Comparison of ENCODE assay signal across 1 cellular context in the genomic region with DNA sequence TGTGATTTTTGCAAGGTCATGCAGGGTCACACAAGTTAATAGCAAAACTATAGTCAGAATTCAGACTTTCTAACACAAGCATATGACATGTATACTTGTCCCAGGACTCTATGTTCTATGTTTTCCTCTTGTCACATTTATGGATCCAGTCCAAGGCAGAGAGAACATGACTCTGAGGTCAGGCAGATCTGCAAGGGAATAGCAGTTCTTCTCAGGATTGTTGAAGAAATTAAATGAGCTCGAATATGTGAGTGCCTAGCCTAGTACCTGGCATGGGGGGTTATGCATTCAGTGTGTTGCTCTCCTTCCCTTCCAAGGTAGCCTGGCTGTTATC.
TF ChIP-seq lines count a peak whose summit lies in the region.

No MANE protein-coding gene starts in this region.

TF ChIP-seq in HCT116, 20 proteins besides CTCF, POLR2A, EP300 and RAD21:
- TF ChIP-seq FOSL1 (IDR thresholded peaks at IDR 0.05; ENCODE audit: low read depth): no peak
- TF ChIP-seq, protein P1, sequence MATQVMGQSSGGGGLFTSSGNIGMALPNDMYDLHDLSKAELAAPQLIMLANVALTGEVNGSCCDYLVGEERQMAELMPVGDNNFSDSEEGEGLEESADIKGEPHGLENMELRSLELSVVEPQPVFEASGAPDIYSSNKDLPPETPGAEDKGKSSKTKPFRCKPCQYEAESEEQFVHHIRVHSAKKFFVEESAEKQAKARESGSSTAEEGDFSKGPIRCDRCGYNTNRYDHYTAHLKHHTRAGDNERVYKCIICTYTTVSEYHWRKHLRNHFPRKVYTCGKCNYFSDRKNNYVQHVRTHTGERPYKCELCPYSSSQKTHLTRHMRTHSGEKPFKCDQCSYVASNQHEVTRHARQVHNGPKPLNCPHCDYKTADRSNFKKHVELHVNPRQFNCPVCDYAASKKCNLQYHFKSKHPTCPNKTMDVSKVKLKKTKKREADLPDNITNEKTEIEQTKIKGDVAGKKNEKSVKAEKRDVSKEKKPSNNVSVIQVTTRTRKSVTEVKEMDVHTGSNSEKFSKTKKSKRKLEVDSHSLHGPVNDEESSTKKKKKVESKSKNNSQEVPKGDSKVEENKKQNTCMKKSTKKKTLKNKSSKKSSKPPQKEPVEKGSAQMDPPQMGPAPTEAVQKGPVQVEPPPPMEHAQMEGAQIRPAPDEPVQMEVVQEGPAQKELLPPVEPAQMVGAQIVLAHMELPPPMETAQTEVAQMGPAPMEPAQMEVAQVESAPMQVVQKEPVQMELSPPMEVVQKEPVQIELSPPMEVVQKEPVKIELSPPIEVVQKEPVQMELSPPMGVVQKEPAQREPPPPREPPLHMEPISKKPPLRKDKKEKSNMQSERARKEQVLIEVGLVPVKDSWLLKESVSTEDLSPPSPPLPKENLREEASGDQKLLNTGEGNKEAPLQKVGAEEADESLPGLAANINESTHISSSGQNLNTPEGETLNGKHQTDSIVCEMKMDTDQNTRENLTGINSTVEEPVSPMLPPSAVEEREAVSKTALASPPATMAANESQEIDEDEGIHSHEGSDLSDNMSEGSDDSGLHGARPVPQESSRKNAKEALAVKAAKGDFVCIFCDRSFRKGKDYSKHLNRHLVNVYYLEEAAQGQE (IDR thresholded peaks at IDR 0.05; ENCODE audit: low read depth): no peak
